In genomic region chr7:42070068-42070467, GRCh38 we compare ENCODE assay signal across 22 cellular contexts.
A peak's percentile ranks its signal among the peaks of the same experiment; 100 is the strongest.
DNase-seq lines count a peak whose midpoint lies in the region; ATAC-seq and TF ChIP-seq lines count a peak whose summit lies in the region.
"Had no signal": no experiment of that assay in that cellular context is flagged by ENCODE, and none has a peak within 500 bp of the region (broad histone marks: within the 10 kb centered on the region; RNA-seq: fewer than 3 reads in every experiment).

No MANE protein-coding gene starts in this region.

- H3K9me3 ChIP-seq in thyroid gland (no peaks in the 10 kb centered on the region), SJCRH30 (replicated peaks) (no peaks in the 10 kb centered on the region)
- H3K9me3 ChIP-seq: BLaER1, gastrocnemius medialis, vagina had no signal

- no peak for TF ChIP-seq POLR2A in thyroid gland (IDR thresholded peaks at IDR 0.05)

- no peaks in the 10 kb centered on the region for H3K36me3 Mint-ChIP-seq in activated T-cell treated with anti-CD3 and anti-CD28 coated beads, Interleukin-2, amount 50 U/mL, for 72 hours (ENCODE audit: insufficient read depth in 2 of 2)
- H3K36me3 Mint-ChIP-seq: immature natural killer cell had no signal

- H3K36me3 ChIP-seq in thyroid gland (no peaks in the 10 kb centered on the region), SJCRH30 (no peaks in the 10 kb centered on the region; the same call in 1 of the 2 replicates)
- H3K36me3 ChIP-seq: gastrocnemius medialis, vagina had no signal

- no peaks in the 10 kb centered on the region for H3K27me3 Mint-ChIP-seq in activated T-cell treated with anti-CD3 and anti-CD28 coated beads, Interleukin-2, amount 50 U/mL, for 72 hours (ENCODE audit: low read depth)

- DNase-seq in HS-5 (ENCODE audit: low read depth) (peak; percentile 39), fibroblast of villous mesenchyme (ENCODE audit: low read depth) (peak; percentile 92), thyroid gland (no peak), SJCRH30 (no peak)
- DNase-seq in activated T-cell treated with anti-CD3 and anti-CD28 coated beads, Interleukin-2, amount 50 U/mL, for 72 hours: no peak
- DNase-seq: activated CD8-positive, alpha-beta memory T cell treated with anti-CD3 and anti-CD28 coated beads for 24 hours; aorta; DMS79 treated with DMSO at 0.1 percent for 48 hours; dorsolateral prefrontal cortex; gastrocnemius medialis; H7; immature natural killer cell; NCI-H187; NCI-H526 treated with DMSO at 0.1 percent for 48 hours; nucleus accumbens; small intestine; stimulated activated naive CD4-positive, alpha-beta T cell had no signal

- H3K9me3 Mint-ChIP-seq in activated T-cell treated with anti-CD3 and anti-CD28 coated beads, Interleukin-2, amount 50 U/mL, for 72 hours: no peaks in the 10 kb centered on the region
- H3K9me3 Mint-ChIP-seq: immature natural killer cell had no signal

- H3K4me3 ChIP-seq in fibroblast of villous mesenchyme (ENCODE audit: low read depth, low read length) (no peak overlapping the region), thyroid gland (replicated peaks in 1 of 3) (no peak overlapping the region), SJCRH30 (no peak overlapping the region)
- H3K4me3 ChIP-seq: BLaER1, dorsolateral prefrontal cortex, gastrocnemius medialis, PC-9, vagina had no signal

- no peaks in the 10 kb centered on the region for H3K4me1 Mint-ChIP-seq in activated T-cell treated with anti-CD3 and anti-CD28 coated beads, Interleukin-2, amount 50 U/mL, for 72 hours (ENCODE audit: low read depth)
- H3K4me1 Mint-ChIP-seq: immature natural killer cell had no signal

- H3K4me3 Mint-ChIP-seq in activated T-cell treated with anti-CD3 and anti-CD28 coated beads, Interleukin-2, amount 50 U/mL, for 72 hours: no peak overlapping the region
- H3K4me3 Mint-ChIP-seq: immature natural killer cell had no signal

- intact Hi-C loops in thyroid gland (cut with DNase I): no loop called here

- H3K27ac Mint-ChIP-seq in activated T-cell treated with anti-CD3 and anti-CD28 coated beads, Interleukin-2, amount 50 U/mL, for 72 hours: no peak overlapping the region
- H3K27ac Mint-ChIP-seq: immature natural killer cell had no signal

- 76 to 88% methylated on average over 2 of the region's 2 CpGs for WGBS in thyroid gland, 2 donors

- TF ChIP-seq CTCF in VCaP (conservative IDR thresholded peaks at IDR 0.05) (no peak), fibroblast of villous mesenchyme (IDR thresholded peaks at IDR 0.05; ENCODE audit: insufficient read depth, low read depth, low read length) (no peak), thyroid gland (IDR thresholded peaks at IDR 0.05) (no peak)

- no peak for ATAC-seq in HG02973 (IDR thresholded peaks at IDR 0.05; ENCODE audit: unreplicated experiment)
- no peak for ATAC-seq in activated T-cell treated with anti-CD3 and anti-CD28 coated beads, Interleukin-2, amount 50 U/mL, for 72 hours (replicated peaks in 1 of 2)
- ATAC-seq: gastrocnemius medialis had no signal

- peaks cover 58 to 76% of the 10 kb centered on the region in 2 donors for H3K4me1 ChIP-seq in thyroid gland
- no peaks in the 10 kb centered on the region for H3K4me1 ChIP-seq in SJCRH30

- H3K27me3 ChIP-seq in thyroid gland (no peaks in the 10 kb centered on the region), SJCRH30 (no peaks in the 10 kb centered on the region)
- H3K27me3 ChIP-seq: BLaER1, gastrocnemius medialis, vagina had no signal

- peak overlapping the region; percentile 38; the same call in 1 of the 2 replicates for H3K27ac ChIP-seq in VCaP
- peak overlapping the region; percentile 9 to 82 (median 58) for H3K27ac ChIP-seq in thyroid gland
- H3K27ac ChIP-seq in SJCRH30: no peak overlapping the region
- H3K27ac ChIP-seq: BLaER1, gastrocnemius medialis, PC-9, vagina had no signal

Comparison
In these comparisons a context has a peak if more than half of its experiments do, and no peak if none do; other contexts are left out.
1. DNase-seq: peak in HS-5 (single experiment) and fibroblast of villous mesenchyme (single experiment); none in thyroid gland (0 of 2), activated T-cell treated with anti-CD3 and anti-CD28 coated beads, Interleukin-2, amount 50 U/mL, for 72 hours (0 of 2) and SJCRH30 (0 of 2).